In the genomic region with DNA sequence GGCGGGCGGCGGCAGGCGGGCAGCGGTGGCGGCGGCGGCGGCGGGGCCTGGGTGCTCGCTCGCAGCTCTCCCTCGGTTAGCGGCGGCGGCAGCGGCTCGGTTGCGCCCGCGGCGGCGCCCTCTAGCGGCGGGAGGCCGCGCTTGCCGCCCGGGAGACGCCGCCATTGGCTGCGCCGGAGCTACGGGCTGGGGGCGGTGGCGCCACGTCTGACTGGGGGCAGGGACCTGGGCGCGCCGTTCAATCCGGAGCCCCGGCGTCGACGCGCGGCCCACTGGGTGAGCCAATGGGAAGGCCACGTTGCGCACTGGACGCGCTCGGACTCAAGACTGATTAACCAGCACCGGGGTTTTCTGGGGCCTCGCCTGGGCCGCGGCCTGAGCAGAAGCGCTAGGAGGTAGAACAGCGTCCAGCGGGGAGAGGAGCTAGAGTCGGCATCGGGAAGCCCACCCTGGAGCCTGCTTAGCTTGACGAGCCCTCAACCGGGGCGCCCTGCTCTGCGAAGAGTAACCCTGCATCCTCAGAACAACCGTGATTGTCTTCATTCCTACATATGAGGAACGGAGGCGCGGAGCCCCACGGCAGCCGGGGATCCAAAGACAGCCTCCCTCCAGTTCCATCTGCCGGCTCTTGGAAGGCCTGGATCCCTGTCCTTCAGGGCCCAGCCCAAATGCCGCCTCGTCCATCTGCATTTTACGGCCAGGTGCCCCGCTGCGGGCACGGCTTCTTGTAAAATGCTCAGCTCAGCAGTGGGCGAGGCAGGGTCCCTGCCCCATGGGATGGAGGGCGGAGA, we compare ENCODE assay signal across 8 cellular contexts. TPM values are rescaled to one million over a fixed set of nuclear protein-coding genes. Genes with fewer than 3 reads are reported as not detected.
DNase-seq lines count a peak whose midpoint lies in the region; ATAC-seq and TF ChIP-seq lines count a peak whose summit lies in the region.

A gene with protein sequence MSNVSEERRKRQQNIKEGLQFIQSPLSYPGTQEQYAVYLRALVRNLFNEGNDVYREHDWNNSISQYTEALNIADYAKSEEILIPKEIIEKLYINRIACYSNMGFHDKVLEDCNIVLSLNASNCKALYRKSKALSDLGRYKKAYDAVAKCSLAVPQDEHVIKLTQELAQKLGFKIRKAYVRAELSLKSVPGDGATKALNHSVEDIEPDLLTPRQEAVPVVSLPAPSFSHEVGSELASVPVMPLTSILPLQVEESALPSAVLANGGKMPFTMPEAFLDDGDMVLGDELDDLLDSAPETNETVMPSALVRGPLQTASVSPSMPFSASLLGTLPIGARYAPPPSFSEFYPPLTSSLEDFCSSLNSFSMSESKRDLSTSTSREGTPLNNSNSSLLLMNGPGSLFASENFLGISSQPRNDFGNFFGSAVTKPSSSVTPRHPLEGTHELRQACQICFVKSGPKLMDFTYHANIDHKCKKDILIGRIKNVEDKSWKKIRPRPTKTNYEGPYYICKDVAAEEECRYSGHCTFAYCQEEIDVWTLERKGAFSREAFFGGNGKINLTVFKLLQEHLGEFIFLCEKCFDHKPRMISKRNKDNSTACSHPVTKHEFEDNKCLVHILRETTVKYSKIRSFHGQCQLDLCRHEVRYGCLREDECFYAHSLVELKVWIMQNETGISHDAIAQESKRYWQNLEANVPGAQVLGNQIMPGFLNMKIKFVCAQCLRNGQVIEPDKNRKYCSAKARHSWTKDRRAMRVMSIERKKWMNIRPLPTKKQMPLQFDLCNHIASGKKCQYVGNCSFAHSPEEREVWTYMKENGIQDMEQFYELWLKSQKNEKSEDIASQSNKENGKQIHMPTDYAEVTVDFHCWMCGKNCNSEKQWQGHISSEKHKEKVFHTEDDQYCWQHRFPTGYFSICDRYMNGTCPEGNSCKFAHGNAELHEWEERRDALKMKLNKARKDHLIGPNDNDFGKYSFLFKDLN (minus strand): TSS at position 93 of the 791 bp plus-strand sequence. CDS start 14,904 bp downstream, outside the sequence.

- peaks cover 67% of the 10 kb centered on the region for H3K4me1 ChIP-seq in adipocyte (ENCODE audit: control insufficient read depth, insufficient read depth, low read length)

- intact Hi-C loops in cardiac septum (cut with DNase I), result loop anchor here (2.0 kb wide), 1 partner anchor 55 kb away; a partner anchor contains a TSS

- peak; percentile 68 for DNase-seq in NCI-H1417 treated with DMSO at 0.1 percent for 48 hours (lab: John Stamatoyannopoulos, UW)
- DNase-seq in SW480 (ENCODE audit: low spot score), result peak; percentile 96
- DNase-seq in adipocyte (ENCODE audit: low read depth), result peak; percentile 99
- DNase-seq in cardiac septum (ENCODE audit: low spot score), result peak; percentile 99
- DNase-seq in pons (ENCODE audit: low spot score), result peak; percentile 94
- peak; percentile 98 for DNase-seq in type B pancreatic cell (ENCODE audit: extremely low spot score, unreplicated experiment)

- peak within 1 kb of the TSS; percentile 96 for H3K27ac Mint-ChIP-seq in type B pancreatic cell

- peak; percentile 89 for ATAC-seq in HG02763 (IDR thresholded peaks at IDR 0.05; ENCODE audit: unreplicated experiment)

- peak within 1 kb of the TSS; percentile 96 for H3K4me3 Mint-ChIP-seq in type B pancreatic cell

- H3K4me1 Mint-ChIP-seq in type B pancreatic cell (ENCODE audit: unreplicated experiment), result peaks cover 65% of the 10 kb centered on the region

- peak within 1 kb of the TSS; percentile 95 for H3K4me3 ChIP-seq in adipocyte (ENCODE audit: low read length)

- no peaks in the 10 kb centered on the region for H3K36me3 ChIP-seq in adipocyte (ENCODE audit: control insufficient read depth, insufficient read depth, low read length, severe bottlenecking)

- H3K9me3 ChIP-seq in adipocyte (ENCODE audit: control insufficient read depth, low read length), result no peaks in the 10 kb centered on the region

- no peaks in the 10 kb centered on the region for H3K27me3 ChIP-seq in adipocyte (replicated peaks; ENCODE audit: control insufficient read depth, insufficient read depth, low read length)

- peak within 1 kb of the TSS; percentile 98 for H3K9ac ChIP-seq in adipocyte (ENCODE audit: low read length)

- TF ChIP-seq CTCF in GM12874 (IDR thresholded peaks at IDR 0.05; ENCODE audit: insufficient read depth, low read depth, low read length) (peak; percentile 76), type B pancreatic cell (conservative IDR thresholded peaks at IDR 0.05) (peak; percentile 89)

- H3K36me3 Mint-ChIP-seq in type B pancreatic cell, result peaks cover 10% of the 10 kb centered on the region

- H3K9me3 Mint-ChIP-seq in type B pancreatic cell, result no peaks in the 10 kb centered on the region

- H3K27me3 Mint-ChIP-seq in type B pancreatic cell, result no peaks in the 10 kb centered on the region

RNA-seq across cellular contexts. Expression of the gene that starts here (rescaled TPM):
- 33.4 TPM for total RNA-seq in cardiac septum
- 43.3 and 67.5 TPM in 2 replicates for total RNA-seq in type B pancreatic cell (ENCODE audit: low replicate concordance)

Comparison
In these comparisons a context has a peak if more than half of its experiments do, and no peak if none do; other contexts are left out.
1. Peak in every context shown above with its lines: DNase-seq, ATAC-seq and H3K4me3 ChIP-seq.